Comparison of ENCODE assay signal across 31 cellular contexts in genomic region chr9:37085233-37085632, GRCh38. TPM values are rescaled to one million over a fixed set of nuclear protein-coding genes. Genes with fewer than 3 reads are reported as not detected.
DNase-seq lines count a peak whose midpoint lies in the region; ATAC-seq, FAIRE-seq and TF ChIP-seq lines count a peak whose summit lies in the region.
"Had no signal": no experiment of that assay in that cellular context is flagged by ENCODE, and none has a peak within 500 bp of the region (broad histone marks: within the 10 kb centered on the region; RNA-seq: fewer than 3 reads in every experiment).

No MANE protein-coding gene starts in this region.

- DNase-seq in CD4-positive, alpha-beta memory T cell, result no peak
- DNase-seq in GM18507 (ENCODE audit: extremely low spot score, insufficient read length, low read depth), result no peak
- no peak for DNase-seq in CD8-positive, alpha-beta memory T cell
- DNase-seq in NCI-H446 (lab: John Stamatoyannopoulos, UW), result no peak
- DNase-seq: activated gamma-delta T cell; activated naive CD8-positive, alpha-beta T cell treated with anti-CD3 and anti-CD28 coated beads, Interleukin-2, amount 50 U/mL, for 24 hours; activated T-cell treated with anti-CD3 and anti-CD28 coated beads, Interleukin-2, amount 50 U/mL, for 1 hour; dermis blood vessel endothelial cell; DMS 273 treated with DMSO at 0.1 percent for 48 hours; gastrocnemius medialis; left cardiac atrium; mammary epithelial cell; NCI-H1694 treated with DMSO at 0.1 percent for 48 hours; NCI-H2171 treated with DMSO at 0.1 percent for 48 hours; NCI-H526 treated with DMSO at 0.1 percent for 48 hours; posterior cingulate gyrus; right lobe of liver; stimulated activated CD4-positive, alpha-beta T cell treated with anti-CD3 and anti-CD28 coated beads, Interleukin-12 subunit alpha, Interleukin-12 subunit beta, amount 100 ng/mL, for 4 hours; stimulated activated CD4-positive, alpha-beta T cell treated with anti-CD3 and anti-CD28 coated beads, Interleukin-4, amount 100 ng/mL, for 1 hour had no signal

- no peak for ATAC-seq in HG02623 (IDR thresholded peaks at IDR 0.05; ENCODE audit: unreplicated experiment)
- ATAC-seq: activated naive CD8-positive, alpha-beta T cell treated with anti-CD3 and anti-CD28 coated beads, Interleukin-2, amount 50 U/mL, for 24 hours; gastrocnemius medialis; HCT116; left cardiac atrium; stimulated activated effector memory CD8-positive, alpha-beta T cell treated with anti-CD3 and anti-CD28 coated beads, Interleukin-12 subunit alpha, Interleukin-12 subunit beta, amount 100 ng/mL, for 72 hours had no signal

- H3K36me3 Mint-ChIP-seq in CD4-positive, alpha-beta memory T cell, result peaks cover 51 to 53% of the 10 kb centered on the region in 2 donors
- H3K36me3 Mint-ChIP-seq in CD8-positive, alpha-beta memory T cell, result peaks cover 10 to 48% (median 16%) of the 10 kb centered on the region in 3 donors

- peaks cover 19% of the 10 kb centered on the region for H3K36me3 ChIP-seq in CD4-positive, alpha-beta memory T cell (ENCODE audit: insufficient read depth, low read length)
- peaks cover 32% of the 10 kb centered on the region for H3K36me3 ChIP-seq in OCI-LY3 (replicated peaks; ENCODE audit: low read depth, low read length)
- peaks cover 2% of the 10 kb centered on the region for H3K36me3 ChIP-seq in endocrine pancreas (ENCODE audit: control insufficient read depth, insufficient read depth, low read length)
- peaks cover 20% of the 10 kb centered on the region for H3K36me3 ChIP-seq in CD8-positive, alpha-beta memory T cell (ENCODE audit: insufficient read depth, low read length)

- H3K4me3 Mint-ChIP-seq in CD4-positive, alpha-beta memory T cell, result peak overlapping the region in 2 of 8 donors; percentile 0 to 48
- no peak overlapping the region for H3K4me3 Mint-ChIP-seq in CD8-positive, alpha-beta memory T cell
- H3K4me3 Mint-ChIP-seq: activated naive CD8-positive, alpha-beta T cell treated with anti-CD3 and anti-CD28 coated beads, Interleukin-2, amount 50 U/mL, for 24 hours; central memory CD8-positive, alpha-beta T cell; neural crest cell; stimulated activated effector memory CD8-positive, alpha-beta T cell treated with anti-CD3 and anti-CD28 coated beads, Interleukin-12 subunit alpha, Interleukin-12 subunit beta, amount 100 ng/mL, for 72 hours; T-helper 1 cell treated with Interleukin-12 subunit alpha and Interleukin-12 subunit beta and Interleukin-4 antibody, amounts not matched to agents 30 μg/mL and 1 μg/mL, for 36 hours had no signal

- H3K9me3 ChIP-seq in CD4-positive, alpha-beta memory T cell (ENCODE audit: control insufficient read depth in 1 of 2, low read length in 2 of 2), result no peaks in the 10 kb centered on the region
- H3K9me3 ChIP-seq in OCI-LY3 (ENCODE audit: insufficient read depth, low read length) (no peaks in the 10 kb centered on the region), endocrine pancreas (ENCODE audit: control insufficient read depth, low read length) (no peaks in the 10 kb centered on the region)
- no peaks in the 10 kb centered on the region for H3K9me3 ChIP-seq in CD8-positive, alpha-beta memory T cell (ENCODE audit: low read length)
- H3K9me3 ChIP-seq: gastrocnemius medialis, right lobe of liver, suprapubic skin had no signal

- intact Hi-C loops in CD4-positive, alpha-beta memory T cell (cut with micrococcal nuclease), result no loop called here

- no peaks in the 10 kb centered on the region for H3K27me3 ChIP-seq in CD4-positive, alpha-beta memory T cell (ENCODE audit: insufficient read depth, low read length)
- H3K27me3 ChIP-seq in OCI-LY3 (ENCODE audit: low read depth, low read length), result no peaks in the 10 kb centered on the region
- no peaks in the 10 kb centered on the region for H3K27me3 ChIP-seq in endocrine pancreas (ENCODE audit: control insufficient read depth, insufficient read depth, low read length)
- H3K27me3 ChIP-seq in CD8-positive, alpha-beta memory T cell (ENCODE audit: insufficient read depth, low read length, poor library complexity, severe bottlenecking), result no peaks in the 10 kb centered on the region
- H3K27me3 ChIP-seq: gastrocnemius medialis, hepatocyte, right lobe of liver, suprapubic skin had no signal

- peaks cover 22% of the 10 kb centered on the region for H4K20me1 ChIP-seq in OCI-LY3 (ENCODE audit: insufficient read depth, low read length)

- no peak overlapping the region for H3K27ac ChIP-seq in CD4-positive, alpha-beta memory T cell (ENCODE audit: low read depth, low read length)
- no peak overlapping the region for H3K27ac ChIP-seq in OCI-LY3 (ENCODE audit: low read length)
- no peak overlapping the region for H3K27ac ChIP-seq in CD8-positive, alpha-beta memory T cell (ENCODE audit: low read depth, low read length)
- H3K27ac ChIP-seq: gastrocnemius medialis, hepatocyte, right lobe of liver, SK-N-MC, suprapubic skin had no signal

- POLR2A ChIA-PET in CD4-positive, alpha-beta memory T cell (lab: Charles Lee; ENCODE audit: partially characterized antibody), result interaction anchor here (0.9 kb wide), 1 partner anchor 35 kb away, joined by 4 read pairs; the partner anchor contains the start of gene ZCCHC7
- POLR2A ChIA-PET in CD8-positive, alpha-beta memory T cell (lab: Charles Lee), result no interaction called here

- peaks cover 67% of the 10 kb centered on the region for H3K79me2 ChIP-seq in OCI-LY3 (ENCODE audit: low read length)

- no peak overlapping the region for H3K4me3 ChIP-seq in CD4-positive, alpha-beta memory T cell (ENCODE audit: low read length in 2 of 2)
- H3K4me3 ChIP-seq in OCI-LY3 (ENCODE audit: low read length) (no peak overlapping the region), endocrine pancreas (ENCODE audit: control insufficient read depth, insufficient read depth, low read length) (peak overlapping the region; percentile 29)
- no peak overlapping the region for H3K4me3 ChIP-seq in CD8-positive, alpha-beta memory T cell (ENCODE audit: low read length)
- H3K4me3 ChIP-seq: gastrocnemius medialis, hepatocyte, right lobe of liver, SK-N-MC, suprapubic skin had no signal

- H3K27ac Mint-ChIP-seq in CD4-positive, alpha-beta memory T cell, result peak overlapping the region in 4 of 7 donors; percentile 8 to 36 (median 21)
- H3K27ac Mint-ChIP-seq in CD8-positive, alpha-beta memory T cell, result peak overlapping the region in 2 of 8 donors; percentile 6 to 19
- H3K27ac Mint-ChIP-seq: activated naive CD8-positive, alpha-beta T cell treated with anti-CD3 and anti-CD28 coated beads, Interleukin-2, amount 50 U/mL, for 24 hours; stimulated activated effector memory CD8-positive, alpha-beta T cell treated with anti-CD3 and anti-CD28 coated beads, Interleukin-12 subunit alpha, Interleukin-12 subunit beta, amount 100 ng/mL, for 72 hours; T-helper 1 cell treated with Interleukin-12 subunit alpha and Interleukin-12 subunit beta and Interleukin-4 antibody, amounts not matched to agents 30 μg/mL and 1 μg/mL, for 36 hours had no signal

- CTCF ChIA-PET in CD4-positive, alpha-beta memory T cell (lab: Charles Lee; ENCODE audit: partially characterized antibody), result no interaction called here
- CTCF ChIA-PET in CD8-positive, alpha-beta memory T cell (lab: Charles Lee), result interaction anchor here (1.9 kb wide), 1 partner anchor 32 kb away, joined by 4 read pairs; no protein-coding TSS in a partner anchor

- H3K9ac ChIP-seq in OCI-LY3 (ENCODE audit: low read length) (no peak overlapping the region), endocrine pancreas (ENCODE audit: control insufficient read depth, insufficient read depth, low read length) (no peak overlapping the region)

- no peak for TF ChIP-seq CTCF in OCI-LY3 (IDR thresholded peaks at IDR 0.05; ENCODE audit: low read depth, low read length)

- H3K4me2 ChIP-seq in OCI-LY3 (ENCODE audit: low read length), result peak overlapping the region; percentile 47
- H3K4me2 ChIP-seq: hepatocyte had no signal

- no peaks in the 10 kb centered on the region for H3K9me3 Mint-ChIP-seq in CD4-positive, alpha-beta memory T cell
- no peaks in the 10 kb centered on the region for H3K9me3 Mint-ChIP-seq in CD8-positive, alpha-beta memory T cell
- H3K9me3 Mint-ChIP-seq: activated naive CD8-positive, alpha-beta T cell treated with anti-CD3 and anti-CD28 coated beads, Interleukin-2, amount 50 U/mL, for 24 hours; central memory CD8-positive, alpha-beta T cell; neural crest cell; stimulated activated effector memory CD8-positive, alpha-beta T cell treated with anti-CD3 and anti-CD28 coated beads, Interleukin-12 subunit alpha, Interleukin-12 subunit beta, amount 100 ng/mL, for 72 hours; T-helper 1 cell treated with Interleukin-12 subunit alpha and Interleukin-12 subunit beta and Interleukin-4 antibody, amounts not matched to agents 30 μg/mL and 1 μg/mL, for 36 hours had no signal

- H3K4me1 ChIP-seq in CD4-positive, alpha-beta memory T cell (ENCODE audit: insufficient read depth, low read length), result peaks cover 40% of the 10 kb centered on the region
- H3K4me1 ChIP-seq in OCI-LY3 (ENCODE audit: low read length) (peaks cover 22% of the 10 kb centered on the region), endocrine pancreas (ENCODE audit: control insufficient read depth, insufficient read depth, low read length) (no peaks in the 10 kb centered on the region)
- H3K4me1 ChIP-seq in CD8-positive, alpha-beta memory T cell (ENCODE audit: insufficient read depth, low read length), result peaks cover 31% of the 10 kb centered on the region

- peaks cover 38 to 64% (median 53%) of the 10 kb centered on the region in 4 donors for H3K4me1 Mint-ChIP-seq in CD4-positive, alpha-beta memory T cell
- peaks cover 53 to 81% (median 79%) of the 10 kb centered on the region in 3 donors for H3K4me1 Mint-ChIP-seq in CD8-positive, alpha-beta memory T cell

- H3K27me3 Mint-ChIP-seq in CD4-positive, alpha-beta memory T cell, result no peaks in the 10 kb centered on the region
- H3K27me3 Mint-ChIP-seq in CD8-positive, alpha-beta memory T cell, result no peaks in the 10 kb centered on the region
- H3K27me3 Mint-ChIP-seq: activated naive CD8-positive, alpha-beta T cell treated with anti-CD3 and anti-CD28 coated beads, Interleukin-2, amount 50 U/mL, for 24 hours; central memory CD8-positive, alpha-beta T cell had no signal

- no peak overlapping the region for H2AFZ ChIP-seq in OCI-LY3 (ENCODE audit: low read depth, low read length)
- H2AFZ ChIP-seq: hepatocyte had no signal

- peak; percentile 56 for FAIRE-seq in GM18507 (lab: Jason Lieb, UNC)

RNA-seq across cellular contexts. Expression of gene ZCCHC7, which starts 35.1 kb away (rescaled TPM):
- total RNA-seq in CD4-positive, alpha-beta memory T cell, result 10 to 100 TPM; 41.9 to 43.9 TPM
- polyA plus RNA-seq in CD4-positive, alpha-beta memory T cell, result 10 to 100 TPM; 30.1 to 35.8 TPM
- 10 to 100 TPM; 25.6 to 27.1 TPM for total RNA-seq in CD8-positive, alpha-beta memory T cell
- 35.2 TPM for polyA plus RNA-seq in CD8-positive, alpha-beta memory T cell

RNA-seq across cellular contexts. Expression of gene PAX5, which starts 51.2 kb away (rescaled TPM):
- not detected for total RNA-seq in CD4-positive, alpha-beta memory T cell
- under 1 TPM in 1 of 2 donors, not detected in 1; 0.32 TPM for polyA plus RNA-seq in CD4-positive, alpha-beta memory T cell
- total RNA-seq in CD8-positive, alpha-beta memory T cell, result under 1 TPM; 0.18 to 0.29 TPM
- not detected for polyA plus RNA-seq in CD8-positive, alpha-beta memory T cell
- total RNA-seq: dermis blood vessel endothelial cell, hepatocyte, mammary epithelial cell, ureter had no signal
- polyA plus RNA-seq: hepatocyte, mammary epithelial cell had no signal
